In genomic region chr16:58121132-58121531, GRCh38 we compare ENCODE assay signal across 12 cellular contexts. TPM values are rescaled to one million over a fixed set of nuclear protein-coding genes. Genes with fewer than 3 reads are reported as not detected.
DNase-seq lines count a peak whose midpoint lies in the region; ATAC-seq, FAIRE-seq and TF ChIP-seq lines count a peak whose summit lies in the region.
"Had no signal": no experiment of that assay in that cellular context is flagged by ENCODE, and none has a peak within 500 bp of the region (broad histone marks: within the 10 kb centered on the region; RNA-seq: fewer than 3 reads in every experiment).

No MANE protein-coding gene starts in this region.

- no peak for TF ChIP-seq EP300 in sigmoid colon (IDR thresholded peaks at IDR 0.05)

- dilution Hi-C loops in IMR-90 (cut with HindIII; ENCODE audit: low sequenced_read_pairs, unreplicated experiment) = no loop called here

- no peaks in the 10 kb centered on the region for H3K27me3 ChIP-seq in IMR-90 (ENCODE audit: control insufficient read depth, insufficient read depth, low read length)
- H3K27me3 ChIP-seq in astrocyte (ENCODE audit: insufficient read depth, low read length) = no peaks in the 10 kb centered on the region
- H3K27me3 ChIP-seq in right cardiac atrium (ENCODE audit: control insufficient read depth, insufficient read depth) = no peaks in the 10 kb centered on the region
- no peaks in the 10 kb centered on the region for H3K27me3 ChIP-seq in sigmoid colon
- H3K27me3 ChIP-seq in mesendoderm (ENCODE audit: insufficient read depth, low read length, poor library complexity) = no peaks in the 10 kb centered on the region

- H4K5ac ChIP-seq in IMR-90 (ENCODE audit: low read depth, low read length) = no peak overlapping the region
- no peak overlapping the region for H4K5ac ChIP-seq in mesendoderm (ENCODE audit: low read length)

- H2BK15ac ChIP-seq in IMR-90 (ENCODE audit: low read depth, low read length) (no peak overlapping the region), mesendoderm (replicated peaks; ENCODE audit: low read depth) (no peak overlapping the region)

- POLR2A ChIA-PET in IMR-90 (lab: Charles Lee; ENCODE audit: unreplicated experiment) = interaction anchor here (1.4 kb wide), 1 partner anchor 96 kb away, joined by 3 read pairs; no protein-coding TSS in a partner anchor
- POLR2A ChIA-PET in activated CD4-positive, alpha-beta memory T cell treated with anti-CD3 and anti-CD28 coated beads, Interleukin-2, amount 10 ng/mL, durations not matched to agents 7 days and 5 days (lab: Charles Lee) = interaction anchor here (0.9 to 1.4 kb wide), 2 partner anchors 9 to 11 kb away, joined by 3 to 5 read pairs; partner anchors contain the start of gene CFAP20

- H2BK120ac ChIP-seq in IMR-90 (ENCODE audit: low read depth, low read length) (no peak overlapping the region), mesendoderm (ENCODE audit: low read depth, low read length) (no peak overlapping the region)

- no TSS peak for BruUV-seq in IMR-90 (replicated peaks; lab: Mats Ljungman, UMichigan)

- peaks cover 2% of the 10 kb centered on the region for H3K36me3 Mint-ChIP-seq in astrocyte (ENCODE audit: low read depth, unreplicated experiment)
- H3K36me3 Mint-ChIP-seq in activated CD4-positive, alpha-beta memory T cell treated with anti-CD3 and anti-CD28 coated beads, Interleukin-2, amount 10 ng/mL, durations not matched to agents 7 days and 5 days (ENCODE audit: low read depth) = peaks cover 1% of the 10 kb centered on the region

- H3K79me2 ChIP-seq in astrocyte (ENCODE audit: insufficient read depth, low read length) (peaks cover 86% of the 10 kb centered on the region), mesendoderm (ENCODE audit: control insufficient read depth, insufficient read depth, low read length) (peaks cover 65% of the 10 kb centered on the region)

- H3K14ac ChIP-seq in IMR-90 (replicated peaks; ENCODE audit: low read depth, low read length) = peak overlapping the region; percentile 55; the same call in 1 of the 2 replicates

- H3K4me2 ChIP-seq in IMR-90 (ENCODE audit: low read depth, low read length) = no peak overlapping the region; the same call in 1 of the 2 replicates
- peak overlapping the region; percentile 77 for H3K4me2 ChIP-seq in astrocyte (ENCODE audit: low read length)
- no peak overlapping the region for H3K4me2 ChIP-seq in mesendoderm (ENCODE audit: low read length)

- no peak for DNase-seq in IMR-90
- DNase-seq in astrocyte (ENCODE audit: low read depth) = no peak
- no peak for DNase-seq in right cardiac atrium
- DNase-seq in sigmoid colon = no peak
- no peak for DNase-seq in activated CD4-positive, alpha-beta memory T cell treated with anti-CD3 and anti-CD28 coated beads, Interleukin-2, amount 10 ng/mL, durations not matched to agents 7 days and 5 days
- no peak for DNase-seq in activated CD8-positive, alpha-beta memory T cell treated with anti-CD3 and anti-CD28 coated beads, Interleukin-2, amount 50 U/mL, for 48 hours
- no peak for DNase-seq in activated CD4-positive, alpha-beta T cell treated with anti-CD3 and anti-CD28 coated beads for 4 hours
- no peak for DNase-seq in mesendoderm

- peak overlapping the region; percentile 6; the same call in 1 of the 2 replicates for H3K9ac ChIP-seq in IMR-90 (ENCODE audit: low read depth, low read length)
- peak overlapping the region; percentile 21 for H3K9ac ChIP-seq in astrocyte (ENCODE audit: low read length)
- no peak overlapping the region for H3K9ac ChIP-seq in mesendoderm (ENCODE audit: low read length)

- no peak for FAIRE-seq in astrocyte (lab: Jason Lieb, UNC)

- no CpG with 5 or more reads among the region's 6 CpGs for WGBS in IMR-90 (ENCODE audit: extremely low coverage in 2 of 2, insufficient read length in 1 of 2), 2 experiments
- WGBS in right cardiac atrium = 41% methylated on average over 6 of the region's 6 CpGs
- 19 to 63% methylated on average over 6 of the region's 6 CpGs for WGBS in sigmoid colon, 2 donors
- no CpG with 5 or more reads among the region's 6 CpGs for WGBS in mesendoderm (ENCODE audit: extremely low coverage, insufficient coverage, low lambda C conversion rate)

- intact Hi-C loops in IMR-90 (cut with micrococcal nuclease) (no loop called here), right cardiac atrium (cut with DNase I) (no loop called here), sigmoid colon (cut with DNase I) (loop anchor here (2.0 to 10.0 kb wide), 4 partner anchors 100 to 1186 kb away; partner anchors contain the start of genes HERPUD1, KATNB1 and KIFC3)

- no peaks in the 10 kb centered on the region for H3K27me3 Mint-ChIP-seq in astrocyte (ENCODE audit: low read depth, unreplicated experiment)
- H3K27me3 Mint-ChIP-seq in activated CD4-positive, alpha-beta memory T cell treated with anti-CD3 and anti-CD28 coated beads, Interleukin-2, amount 10 ng/mL, durations not matched to agents 7 days and 5 days = no peaks in the 10 kb centered on the region
- H3K27me3 Mint-ChIP-seq: activated CD8-positive, alpha-beta T cell treated with anti-CD3 and anti-CD28 coated beads for 36 hours; activated naive CD4-positive, alpha-beta T cell treated with anti-CD3 and anti-CD28 coated beads, Interleukin-2, amount 10 ng/mL, durations not matched to agents 7 days and 5 days had no signal

- H2AK5ac ChIP-seq in IMR-90 (ENCODE audit: low read depth, low read length) (no peak overlapping the region), mesendoderm (ENCODE audit: low read length) (no peak overlapping the region)

- no peak overlapping the region for H3K4me3 ChIP-seq in IMR-90 (ENCODE audit: insufficient read depth, low read depth, low read length)
- no peak overlapping the region for H3K4me3 ChIP-seq in astrocyte (ENCODE audit: insufficient read depth, low read depth, low read length)
- no peak overlapping the region for H3K4me3 ChIP-seq in right cardiac atrium (ENCODE audit: low read length)
- H3K4me3 ChIP-seq in sigmoid colon = no peak overlapping the region
- H3K4me3 ChIP-seq in mesendoderm (ENCODE audit: low read length) = no peak overlapping the region
- H3K4me3 ChIP-seq: lung, prostate gland had no signal

- H4K8ac ChIP-seq in IMR-90 (ENCODE audit: low read depth in 2 of 2, low read length in 2 of 2) (no peak overlapping the region), mesendoderm (ENCODE audit: low read depth, low read length) (no peak overlapping the region)

- H3K79me1 ChIP-seq in IMR-90 (ENCODE audit: low read depth in 1 of 2, low read length in 2 of 2) (peaks cover 41 to 77% of the 10 kb centered on the region in 2 experiments), mesendoderm (ENCODE audit: low read length) (peaks cover 24% of the 10 kb centered on the region)

- no peak overlapping the region for H3K56ac ChIP-seq in IMR-90 (ENCODE audit: extremely low read depth, insufficient read depth, low read length)
- no peak overlapping the region for H3K56ac ChIP-seq in mesendoderm (ENCODE audit: low read length)

- H3K9me3 Mint-ChIP-seq in astrocyte (ENCODE audit: unreplicated experiment) = no peaks in the 10 kb centered on the region
- H3K9me3 Mint-ChIP-seq in activated CD4-positive, alpha-beta memory T cell treated with anti-CD3 and anti-CD28 coated beads, Interleukin-2, amount 10 ng/mL, durations not matched to agents 7 days and 5 days = no peaks in the 10 kb centered on the region
- H3K9me3 Mint-ChIP-seq: activated CD8-positive, alpha-beta T cell treated with anti-CD3 and anti-CD28 coated beads for 36 hours; activated naive CD4-positive, alpha-beta T cell treated with anti-CD3 and anti-CD28 coated beads, Interleukin-2, amount 10 ng/mL, durations not matched to agents 7 days and 5 days had no signal

- no peak overlapping the region for H2BK20ac ChIP-seq in IMR-90 (ENCODE audit: low read depth, low read length)

- no peak overlapping the region for H3K27ac ChIP-seq in IMR-90 (ENCODE audit: insufficient read depth, low read length)
- peak overlapping the region; percentile 37 for H3K27ac ChIP-seq in astrocyte (ENCODE audit: low read depth, low read length)
- H3K27ac ChIP-seq in right cardiac atrium (ENCODE audit: low read length) = peak overlapping the region; percentile 8
- peak overlapping the region in 3 of 4 donors; percentile 19 to 67 (median 52) for H3K27ac ChIP-seq in sigmoid colon
- no peak overlapping the region for H3K27ac ChIP-seq in mesendoderm (ENCODE audit: low read depth, low read length)
- H3K27ac ChIP-seq: prostate gland had no signal

- peak overlapping the region; percentile 62 for H3K27ac Mint-ChIP-seq in astrocyte (ENCODE audit: unreplicated experiment)
- no peak overlapping the region for H3K27ac Mint-ChIP-seq in activated CD4-positive, alpha-beta memory T cell treated with anti-CD3 and anti-CD28 coated beads, Interleukin-2, amount 10 ng/mL, durations not matched to agents 7 days and 5 days
- H3K27ac Mint-ChIP-seq: activated CD8-positive, alpha-beta T cell treated with anti-CD3 and anti-CD28 coated beads for 36 hours; activated naive CD4-positive, alpha-beta T cell treated with anti-CD3 and anti-CD28 coated beads, Interleukin-2, amount 10 ng/mL, durations not matched to agents 7 days and 5 days had no signal

- H3K23ac ChIP-seq in IMR-90 (ENCODE audit: low read depth, low read length) (peak overlapping the region; percentile 67; the same call in 1 of the 2 replicates), mesendoderm (ENCODE audit: low read length) (no peak overlapping the region)

- TF ChIP-seq POLR2A in IMR-90 (IDR thresholded peaks at IDR 0.05; ENCODE audit: low read depth, low read length) (no peak), sigmoid colon (IDR thresholded peaks at IDR 0.05) (no peak)

- H3K9me3 ChIP-seq in IMR-90 (ENCODE audit: control insufficient read depth, insufficient read depth, low read length) (no peaks in the 10 kb centered on the region), astrocyte (ENCODE audit: insufficient read depth, low read depth, low read length) (no peaks in the 10 kb centered on the region), right cardiac atrium (ENCODE audit: control insufficient read depth, low read length) (no peaks in the 10 kb centered on the region), sigmoid colon (no peaks in the 10 kb centered on the region)
- H3K9me3 ChIP-seq: prostate gland had no signal

- no peak for TF ChIP-seq CTCF in IMR-90 (conservative IDR thresholded peaks at IDR 0.05; ENCODE audit: low read depth, low read length)
- no peak for TF ChIP-seq CTCF in astrocyte (IDR thresholded peaks at IDR 0.05; ENCODE audit: insufficient read depth, low read depth, low read length)
- TF ChIP-seq CTCF in sigmoid colon (IDR thresholded peaks at IDR 0.05) = no peak

- CTCF ChIA-PET in IMR-90 (lab: Yijun Ruan, JAX) = interaction anchor here (0.6 to 2.4 kb wide), 17 partner anchors 11 to 214 kb away, joined by 3 to 17 read pairs (median 3); partner anchors contain the start of gene MMP15
- CTCF ChIA-PET in activated CD4-positive, alpha-beta memory T cell treated with anti-CD3 and anti-CD28 coated beads, Interleukin-2, amount 10 ng/mL, durations not matched to agents 7 days and 5 days (lab: Charles Lee) = interaction anchor here (0.6 to 2.1 kb wide), 9 partner anchors 8 to 545 kb away, joined by 3 to 11 read pairs (median 4); partner anchors contain the start of genes CFAP20 and MMP15

- no peak overlapping the region for H3K4ac ChIP-seq in IMR-90 (ENCODE audit: low read depth, low read length)
- H3K4ac ChIP-seq in mesendoderm (ENCODE audit: low read depth, low read length) = no peak overlapping the region

- H2AK9ac ChIP-seq in IMR-90 (replicated peaks; ENCODE audit: low read depth, low read length, poor library complexity) = no peak overlapping the region

- H3K36me3 ChIP-seq in IMR-90 (ENCODE audit: control insufficient read depth, insufficient read depth, low read length) = peaks cover 2% of the 10 kb centered on the region; the same call in 1 of the 2 replicates
- peaks cover 3% of the 10 kb centered on the region for H3K36me3 ChIP-seq in astrocyte (ENCODE audit: insufficient read depth, low read length)
- peaks cover 0 to 5% (median 0%) of the 10 kb centered on the region in 4 donors for H3K36me3 ChIP-seq in sigmoid colon
- H3K36me3 ChIP-seq in mesendoderm (ENCODE audit: control insufficient read depth, insufficient read depth, low read length) = no peaks in the 10 kb centered on the region
- H3K36me3 ChIP-seq: prostate gland had no signal

- no peak for ATAC-seq in IMR-90 (ENCODE audit: low read depth)
- ATAC-seq in right cardiac atrium = peak in 1 of 2 donors; percentile 33

- H4K91ac ChIP-seq in IMR-90 (ENCODE audit: insufficient read depth, low read depth, low read length) = no peak overlapping the region

- H2AFZ ChIP-seq in IMR-90 (replicated peaks; ENCODE audit: low read length, poor library complexity) (no peak overlapping the region), astrocyte (ENCODE audit: low read depth, low read length) (no peak overlapping the region)

- TF ChIP-seq RAD21 in IMR-90 (IDR thresholded peaks at IDR 0.05; ENCODE audit: low read length) = no peak

- H2BK5ac ChIP-seq in IMR-90 (ENCODE audit: low read depth, low read length, poor library complexity, severe bottlenecking) (no peak overlapping the region), mesendoderm (ENCODE audit: low read length) (no peak overlapping the region)

- H3K9me1 ChIP-seq in IMR-90 (ENCODE audit: insufficient read depth, low read length) = peaks cover 38% of the 10 kb centered on the region

- in situ Hi-C loops in IMR-90 (cut with MboI; ENCODE audit: low sequenced_read_pairs) = loop anchor here (25.0 kb wide), 1 partner anchor 209 kb away; no protein-coding TSS in a partner anchor

- H3K4me3 Mint-ChIP-seq in astrocyte (ENCODE audit: unreplicated experiment) = no peak overlapping the region
- no peak overlapping the region for H3K4me3 Mint-ChIP-seq in activated CD4-positive, alpha-beta memory T cell treated with anti-CD3 and anti-CD28 coated beads, Interleukin-2, amount 10 ng/mL, durations not matched to agents 7 days and 5 days
- H3K4me3 Mint-ChIP-seq: activated CD8-positive, alpha-beta T cell treated with anti-CD3 and anti-CD28 coated beads for 36 hours; activated naive CD4-positive, alpha-beta T cell treated with anti-CD3 and anti-CD28 coated beads, Interleukin-2, amount 10 ng/mL, durations not matched to agents 7 days and 5 days had no signal

- peaks cover 35% of the 10 kb centered on the region for H3K4me1 Mint-ChIP-seq in astrocyte (ENCODE audit: low read depth, unreplicated experiment)
- peaks cover 36% of the 10 kb centered on the region for H3K4me1 Mint-ChIP-seq in activated CD4-positive, alpha-beta memory T cell treated with anti-CD3 and anti-CD28 coated beads, Interleukin-2, amount 10 ng/mL, durations not matched to agents 7 days and 5 days

- H3K4me1 ChIP-seq in IMR-90 (ENCODE audit: control insufficient read depth, insufficient read depth, low read length) (peaks cover 26% of the 10 kb centered on the region), astrocyte (ENCODE audit: insufficient read depth, low read length) (peaks cover 20% of the 10 kb centered on the region), right cardiac atrium (ENCODE audit: control insufficient read depth, insufficient read depth, low read length) (peaks cover 11% of the 10 kb centered on the region), sigmoid colon (peaks cover 0 to 94% (median 77%) of the 10 kb centered on the region in 4 donors), mesendoderm (ENCODE audit: control insufficient read depth, low read depth, low read length) (no peaks in the 10 kb centered on the region)

- H4K20me1 ChIP-seq in IMR-90 (ENCODE audit: insufficient read depth, low read length) (peaks cover 75% of the 10 kb centered on the region), astrocyte (ENCODE audit: insufficient read depth, low read length) (peaks cover 92% of the 10 kb centered on the region)

- H3K18ac ChIP-seq in IMR-90 (ENCODE audit: low read depth, low read length) (no peak overlapping the region), mesendoderm (ENCODE audit: low read length) (no peak overlapping the region)

RNA-seq across cellular contexts. Expression of gene CFAP20, which starts 8.0 kb away (rescaled TPM):
- total RNA-seq in IMR-90 (2012; rRNA removed) (36.4 and 39.1 TPM in 2 replicates), astrocyte (40.1 and 43.6 TPM in 2 replicates), right cardiac atrium (10 to 100 TPM; 30.4 to 36.2 (median 33.5) TPM), sigmoid colon (10 to 100 TPM; 11.9 to 42.5 (median 26.6) TPM)
- polyA plus RNA-seq in IMR-90 (2012; rRNA removed) (52.8 and 54.0 TPM in 2 replicates), right cardiac atrium (36.2 TPM), sigmoid colon (10 to 100 TPM; 17.4 to 30.1 (median 28.3) TPM)
- 38.3 and 51.0 TPM in 2 replicates for polyA plus RNA-seq in IMR-90 (2012; cell fraction: cytosol; rRNA removed)
- 35.9 and 51.2 TPM in 2 replicates for polyA plus RNA-seq in IMR-90 (2012; cell fraction: nucleus; rRNA removed; ENCODE audit: low replicate concordance)
- 10 to 100 TPM; 36.1 to 37.8 TPM for total RNA-seq in activated CD4-positive, alpha-beta memory T cell treated with anti-CD3 and anti-CD28 coated beads, Interleukin-2, amount 10 ng/mL, durations not matched to agents 7 days and 5 days
- polyA plus RNA-seq in mesendoderm (2013, experiment 1 of 2) = 78.5 TPM
- 79.8 TPM for polyA plus RNA-seq in mesendoderm (2013, experiment 2 of 2)

Comparison
In these comparisons a context has a peak if more than half of its experiments do, and no peak if none do; other contexts are left out.
1. H3K27ac ChIP-seq: peak in astrocyte (single experiment), right cardiac atrium (single experiment) and sigmoid colon (3 of 4); none in IMR-90 (single experiment) and mesendoderm (single experiment).